Comparison of ENCODE assay signal across 8 cellular contexts in genomic region chr2:216113572-216113971, GRCh38. TPM values are rescaled to one million over a fixed set of nuclear protein-coding genes. Genes with fewer than 3 reads are reported as not detected.
A peak's percentile ranks its signal among the peaks of the same experiment; 100 is the strongest.
DNase-seq lines count a peak whose midpoint lies in the region; ATAC-seq and TF ChIP-seq lines count a peak whose summit lies in the region.

No MANE protein-coding gene starts in this region.

- WGBS in heart left ventricle, 4 donors, result 78 to 94% (median 89%) methylated on average over 3 of the region's 3 CpGs

- no peak for TF ChIP-seq CTCF in heart left ventricle (IDR thresholded peaks at IDR 0.05)

- H3K4me3 ChIP-seq in SK-N-MC (no peak overlapping the region), heart left ventricle (no peak overlapping the region)

- peak overlapping the region; percentile 100 for H3K9ac ChIP-seq in SK-N-MC (ENCODE audit: insufficient read length)

- ATAC-seq in activated T-cell treated with anti-CD3 and anti-CD28 coated beads, Interleukin-2, amount 50 U/mL, for 4 hours, result no peak
- ATAC-seq in HG02798 (IDR thresholded peaks at IDR 0.05; ENCODE audit: poor library complexity, unreplicated experiment) (peak; percentile 70), heart left ventricle (no peak)
- ATAC-seq in stimulated activated memory B cell treated with anti-CD40 and anti-IgM and Interleukin-4, amounts not matched to agents 10 μg/mL and 1 μg/mL and 100 μg/mL, for 72 hours, result peak; percentile 39

- H3K27me3 Mint-ChIP-seq in activated T-cell treated with anti-CD3 and anti-CD28 coated beads, Interleukin-2, amount 50 U/mL, for 4 hours (ENCODE audit: low read depth), result no peaks in the 10 kb centered on the region
- H3K27me3 Mint-ChIP-seq in stimulated activated memory B cell treated with anti-CD40 and anti-IgM and Interleukin-4, amounts not matched to agents 10 μg/mL and 1 μg/mL and 100 μg/mL, for 72 hours, result no peaks in the 10 kb centered on the region

- no peaks in the 10 kb centered on the region for H3K27me3 ChIP-seq in heart left ventricle

- H3K27ac ChIP-seq in SK-N-MC (peak overlapping the region; percentile 90), heart left ventricle (no peak overlapping the region)

- no peaks in the 10 kb centered on the region for H3K9me3 ChIP-seq in SK-N-MC (ENCODE audit: low read depth, low read length)
- H3K9me3 ChIP-seq in heart left ventricle, result no peaks in the 10 kb centered on the region

- H3K36me3 ChIP-seq in SK-N-MC (ENCODE audit: insufficient read depth, low read length) (peaks cover 81% of the 10 kb centered on the region), heart left ventricle (peaks cover 0 to 71% (median 65%) of the 10 kb centered on the region in 9 donors)

- no peak for DNase-seq in activated T-cell treated with anti-CD3 and anti-CD28 coated beads, Interleukin-2, amount 50 U/mL, for 4 hours
- DNase-seq in activated T-cell treated with anti-CD3 and anti-CD28 coated beads for 4 hours (no peak), SK-N-MC (ENCODE audit: low read depth, low spot score) (no peak), heart left ventricle (no peak), islet precursor cell (no peak), iPS-NIHi11 (ENCODE audit: low spot score) (no peak)

- TF ChIP-seq POLR2A in heart left ventricle (IDR thresholded peaks at IDR 0.05), result no peak

- H3K4me1 ChIP-seq in heart left ventricle, result peaks cover 0 to 80% (median 41%) of the 10 kb centered on the region in 12 donors

- H3K4me3 Mint-ChIP-seq in activated T-cell treated with anti-CD3 and anti-CD28 coated beads, Interleukin-2, amount 50 U/mL, for 4 hours, result peak overlapping the region; percentile 5
- no peak overlapping the region for H3K4me3 Mint-ChIP-seq in stimulated activated memory B cell treated with anti-CD40 and anti-IgM and Interleukin-4, amounts not matched to agents 10 μg/mL and 1 μg/mL and 100 μg/mL, for 72 hours

- no peaks in the 10 kb centered on the region for H3K9me3 Mint-ChIP-seq in activated T-cell treated with anti-CD3 and anti-CD28 coated beads, Interleukin-2, amount 50 U/mL, for 4 hours
- H3K9me3 Mint-ChIP-seq in stimulated activated memory B cell treated with anti-CD40 and anti-IgM and Interleukin-4, amounts not matched to agents 10 μg/mL and 1 μg/mL and 100 μg/mL, for 72 hours, result no peaks in the 10 kb centered on the region

- intact Hi-C loops in heart left ventricle (cut with DNase I), result no loop called here

- peak overlapping the region; percentile 95 for H3K27ac Mint-ChIP-seq in stimulated activated memory B cell treated with anti-CD40 and anti-IgM and Interleukin-4, amounts not matched to agents 10 μg/mL and 1 μg/mL and 100 μg/mL, for 72 hours

- H3K4me1 Mint-ChIP-seq in activated T-cell treated with anti-CD3 and anti-CD28 coated beads, Interleukin-2, amount 50 U/mL, for 4 hours (ENCODE audit: low read depth), result peaks cover 84% of the 10 kb centered on the region
- peaks cover 57% of the 10 kb centered on the region for H3K4me1 Mint-ChIP-seq in stimulated activated memory B cell treated with anti-CD40 and anti-IgM and Interleukin-4, amounts not matched to agents 10 μg/mL and 1 μg/mL and 100 μg/mL, for 72 hours

- H3K36me3 Mint-ChIP-seq in activated T-cell treated with anti-CD3 and anti-CD28 coated beads, Interleukin-2, amount 50 U/mL, for 4 hours (ENCODE audit: insufficient read depth), result peaks cover 76% of the 10 kb centered on the region
- H3K36me3 Mint-ChIP-seq in stimulated activated memory B cell treated with anti-CD40 and anti-IgM and Interleukin-4, amounts not matched to agents 10 μg/mL and 1 μg/mL and 100 μg/mL, for 72 hours, result peaks cover 73% of the 10 kb centered on the region

RNA-seq across cellular contexts. Expression of gene XRCC5, which starts 4.4 kb away (rescaled TPM):
- total RNA-seq in activated T-cell treated with anti-CD3 and anti-CD28 coated beads, Interleukin-2, amount 50 U/mL, for 4 hours, result 100 to 1,000 TPM; 460 to 524 (median 513) TPM
- 100 to 1,000 TPM in 8 of 9 donors, 10 to 100 TPM in 1; 82.1 to 197 (median 126) TPM for total RNA-seq in heart left ventricle
- 100 to 1,000 TPM in 1 of 2 donors, 10 to 100 TPM in 1; 40.0 to 127 TPM for polyA plus RNA-seq in heart left ventricle

RNA-seq across cellular contexts. Expression of gene TMEM169, which starts 31.9 kb away (rescaled TPM):
- under 1 TPM; 0.08 to 0.53 (median 0.27) TPM for total RNA-seq in activated T-cell treated with anti-CD3 and anti-CD28 coated beads, Interleukin-2, amount 50 U/mL, for 4 hours
- 1 to 10 TPM in 1 of 9 donors, under 1 TPM in 8; 0.17 to 1.5 (median 0.44) TPM for total RNA-seq in heart left ventricle
- polyA plus RNA-seq in heart left ventricle, result under 1 TPM; 0.15 TPM

RNA-seq across cellular contexts. Expression of gene PECR, which starts 32.0 kb away (rescaled TPM):
- total RNA-seq in activated T-cell treated with anti-CD3 and anti-CD28 coated beads, Interleukin-2, amount 50 U/mL, for 4 hours, result 1 to 10 TPM; 4.7 to 6.9 (median 6.0) TPM
- total RNA-seq in heart left ventricle, result 10 to 100 TPM in 1 of 9 donors, 1 to 10 TPM in 8; 1.5 to 12.2 (median 3.0) TPM
- polyA plus RNA-seq in heart left ventricle, result 1 to 10 TPM; 2.4 to 3.2 TPM

Comparison
In these comparisons a context has a peak if more than half of its experiments do, and no peak if none do; other contexts are left out.
1. ATAC-seq: peak in HG02798 (single experiment) and stimulated activated memory B cell treated with anti-CD40 and anti-IgM and Interleukin-4, amounts not matched to agents 10 μg/mL and 1 μg/mL and 100 μg/mL, for 72 hours (single experiment); none in activated T-cell treated with anti-CD3 and anti-CD28 coated beads, Interleukin-2, amount 50 U/mL, for 4 hours (0 of 2) and heart left ventricle (0 of 4).